Comparison of ENCODE assay signal across 25 cellular contexts in the genomic region with DNA sequence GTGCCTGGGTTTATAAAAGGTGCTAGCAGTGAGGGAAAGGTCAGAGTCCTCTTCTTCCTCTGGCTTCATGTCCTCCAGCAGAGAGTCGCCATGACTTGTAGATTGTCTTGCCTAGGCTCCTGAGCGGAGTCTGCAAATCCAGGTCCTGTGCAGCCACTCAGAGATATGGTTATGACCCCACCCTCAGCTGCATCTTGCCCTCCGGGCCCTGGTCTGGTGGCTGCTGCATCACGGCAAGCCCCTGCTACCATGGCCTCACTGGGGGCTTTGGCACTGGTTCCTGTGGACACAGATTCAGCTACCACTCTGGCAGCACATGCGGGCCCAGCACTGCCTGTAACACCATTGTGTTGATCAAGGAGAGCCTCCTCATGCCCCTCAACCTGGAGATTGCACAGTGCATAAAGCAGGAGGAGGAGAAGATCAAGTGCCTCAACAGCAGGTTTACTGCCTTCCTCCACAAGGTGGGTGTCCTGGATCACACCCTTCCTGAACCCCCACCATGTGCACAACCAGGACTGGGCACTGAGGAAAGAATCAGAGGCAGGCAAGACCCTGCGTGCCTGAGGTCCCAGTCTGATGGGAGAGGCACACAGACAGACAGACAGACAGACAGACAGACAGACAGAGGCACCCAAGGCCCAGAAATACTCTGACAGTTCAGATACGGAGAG. TPM values are rescaled to one million over a fixed set of nuclear protein-coding genes. Genes with fewer than 3 reads are reported as not detected.
"Had no signal": no experiment of that assay in that cellular context is flagged by ENCODE, and none has a peak within 500 bp of the region (broad histone marks: within the 10 kb centered on the region; RNA-seq: fewer than 3 reads in every experiment).

No MANE protein-coding gene starts in this region.

- FAIRE-seq: frontal cortex had no signal

- H3K4me3 Mint-ChIP-seq: naive thymus-derived CD8-positive, alpha-beta T cell; neural crest cell; type B pancreatic cell had no signal

- H3K9me3 ChIP-seq: heart left ventricle, ovary, prostate gland, suprapubic skin, thyroid gland, uterus had no signal

- DNase-seq: cortex of kidney; effector CD8-positive, alpha-beta T cell; heart left ventricle; kidney glomerular epithelial cell; mammary epithelial cell; ovary; stimulated activated CD4-positive, alpha-beta T cell treated with anti-CD3 and anti-CD28 coated beads, Interleukin-2, amount 100 ng/mL, for 48 hours; stimulated activated naive CD4-positive, alpha-beta T cell treated with Interleukin-2 at 50 U/mL for 16 hours; thyroid gland; uterus had no signal

- H3K4me3 ChIP-seq: dorsolateral prefrontal cortex, heart left ventricle, ovary, prostate gland, skin epidermis, suprapubic skin, thyroid gland, uterus had no signal

- ATAC-seq: heart left ventricle; left lobe of liver; naive thymus-derived CD8-positive, alpha-beta T cell; sciatic nerve had no signal

- H3K27ac Mint-ChIP-seq: naive thymus-derived CD8-positive, alpha-beta T cell; type B pancreatic cell had no signal

- H3K27ac ChIP-seq: heart left ventricle, ovary, prostate gland, skin epidermis, suprapubic skin, thyroid gland, uterus had no signal

- H3K27me3 ChIP-seq: ovary, thyroid gland had no signal

- H3K36me3 ChIP-seq: heart left ventricle, ovary, prostate gland, suprapubic skin, thyroid gland, uterus had no signal

- H3K36me3 Mint-ChIP-seq: naive thymus-derived CD8-positive, alpha-beta T cell had no signal

- H3K4me1 ChIP-seq: prostate gland, thyroid gland had no signal

RNA-seq across cellular contexts. Expression of gene KRT86, which starts 10.5 kb away (rescaled TPM):
- total RNA-seq: glomerular endothelial cell; heart left ventricle; left lobe of liver; mesenteric fat pad; naive thymus-derived CD8-positive, alpha-beta T cell; neural crest cell had no signal
- polyA plus RNA-seq: heart left ventricle; naive thymus-derived CD8-positive, alpha-beta T cell; ovary had no signal

RNA-seq across cellular contexts. Expression of gene KRT81, which starts 27.4 kb away (rescaled TPM):
- total RNA-seq: frontal cortex; glomerular endothelial cell; heart left ventricle; mesenteric fat pad; mononuclear cell; naive thymus-derived CD8-positive, alpha-beta T cell; neural crest cell; renal cortical epithelial cell; sciatic nerve; uterus had no signal
- polyA plus RNA-seq: heart left ventricle; naive thymus-derived CD8-positive, alpha-beta T cell; ovary had no signal

RNA-seq across cellular contexts. Expression of gene KRT7, which starts 30.9 kb away (rescaled TPM):
- total RNA-seq: frontal cortex; mononuclear cell; naive thymus-derived CD8-positive, alpha-beta T cell; neural crest cell had no signal
- polyA plus RNA-seq: naive thymus-derived CD8-positive, alpha-beta T cell had no signal

RNA-seq across cellular contexts. Expression of gene KRT83, which starts 57.3 kb away (rescaled TPM):
- total RNA-seq: frontal cortex; glomerular endothelial cell; heart left ventricle; left lobe of liver; mesenteric fat pad; mononuclear cell; naive thymus-derived CD8-positive, alpha-beta T cell; neural crest cell; ovary; renal cortical epithelial cell; sciatic nerve had no signal
- polyA plus RNA-seq: esophagus; heart left ventricle; naive thymus-derived CD8-positive, alpha-beta T cell; ovary had no signal
